ENCODE assay signal across 1 cellular context in genomic region chr10:55899472-55900147, GRCh38.
TF ChIP-seq lines count a peak whose summit lies in the region.

No MANE protein-coding gene starts in this region.

TF ChIP-seq in HEK293, 187 proteins besides CTCF, POLR2A, EP300 and RAD21 (continued from another document):
- TF ChIP-seq ZBTB26 (tag by site-specific recombination; optimal IDR thresholded peaks at IDR 0.05) (peak; percentile 57), KLF1 (tag by site-specific recombination; IDR thresholded peaks at IDR 0.05) (peak; percentile 53; the same call in 1 of the 2 replicates), ZFP69B (tag by site-specific recombination; IDR thresholded peaks at IDR 0.05) (peak; percentile 80), IKZF3 (tag by site-specific recombination; IDR thresholded peaks at IDR 0.05) (peak; percentile 79), ZEB2 (tag by site-specific recombination; IDR thresholded peaks at IDR 0.05) (peak; percentile 56; the same call in 1 of the 2 replicates), ZFHX2 (tag by site-specific recombination; conservative IDR thresholded peaks at IDR 0.05) (peak; percentile 23; the same call in 1 of the 2 replicates), OSR2 (tag by site-specific recombination; IDR thresholded peaks at IDR 0.05) (peak; percentile 42), ZXDB (tag by site-specific recombination; IDR thresholded peaks at IDR 0.05) (0 out of 2 replicates have a peak, but pooled peaks have one; percentile 17), ZBTB8A (tag by site-specific recombination; IDR thresholded peaks at IDR 0.05) (peak; percentile 69), ZNF335 (tag by site-specific recombination; conservative IDR thresholded peaks at IDR 0.05) (peak; percentile 56), EGR2 (tag by site-specific recombination; IDR thresholded peaks at IDR 0.05; ENCODE audit: low read depth) (peak; percentile 42; the same call in 1 of the 2 replicates), ZBTB17 (tag by site-specific recombination; IDR thresholded peaks at IDR 0.05) (peak; percentile 67), KLF10 (tag by site-specific recombination; IDR thresholded peaks at IDR 0.05) (peak; percentile 23; the same call in 1 of the 2 replicates), ZNF561 (tag by site-specific recombination; IDR thresholded peaks at IDR 0.05; ENCODE audit: borderline replicate concordance) (0 out of 2 replicates have a peak, but pooled peaks have one; percentile 28), YY1 (tag by site-specific recombination; IDR thresholded peaks at IDR 0.05) (peak; percentile 57), INSM2 (tag by site-specific recombination; IDR thresholded peaks at IDR 0.05) (0 out of 2 replicates have a peak, but pooled peaks have one; percentile 26), ZBTB48 (tag by site-specific recombination; IDR thresholded peaks at IDR 0.05) (peak; percentile 69), ZBTB44 (tag by site-specific recombination; IDR thresholded peaks at IDR 0.05) (peak; percentile 8; the same call in 1 of the 2 replicates), SP3 (tag by site-specific recombination; IDR thresholded peaks at IDR 0.05) (0 out of 2 replicates have a peak, but pooled peaks have one; percentile 30), PRDM1 (tag by site-specific recombination; IDR thresholded peaks at IDR 0.05) (peak; percentile 26; the same call in 1 of the 2 replicates)
TF ChIP-seq in HEK293: peak in this region for 23; not testable (repeated sequence) for 164.
